ENCODE assay signal across 11 cellular contexts in genomic region chr7:75732764-75733630, GRCh38. TPM values are rescaled to one million over a fixed set of nuclear protein-coding genes. Genes with fewer than 3 reads are reported as not detected.
DNase-seq lines count a peak whose midpoint lies in the region; ATAC-seq and TF ChIP-seq lines count a peak whose summit lies in the region.
"Had no signal": no experiment of that assay in that cellular context is flagged by ENCODE, and none has a peak within 500 bp of the region (broad histone marks: within the 10 kb centered on the region; RNA-seq: fewer than 3 reads in every experiment).

No MANE protein-coding gene starts in this region.

- H3K36me3 ChIP-seq in thoracic aorta, result no peaks in the 10 kb centered on the region

- no peak overlapping the region for H3K4me3 ChIP-seq in thoracic aorta

- H3K27ac ChIP-seq in thoracic aorta, result peak overlapping the region; percentile 26 to 35

- ATAC-seq in thoracic aorta (ENCODE audit: insufficient number of reproducible peaks, low FRiP score, low read depth), result no peak
- no peak for ATAC-seq in GM18519 (IDR thresholded peaks at IDR 0.05; ENCODE audit: low FRiP score, unreplicated experiment)
- no peak for ATAC-seq in GM19467 (IDR thresholded peaks at IDR 0.05; ENCODE audit: unreplicated experiment)

- no peaks in the 10 kb centered on the region for H3K9me3 ChIP-seq in thoracic aorta

- H3K27me3 ChIP-seq in thoracic aorta (replicated peaks; ENCODE audit: insufficient read depth), result no peaks in the 10 kb centered on the region

- peaks cover 8 to 58% of the 10 kb centered on the region in 2 donors for H3K4me1 ChIP-seq in thoracic aorta (ENCODE audit: control insufficient read depth in 1 of 2, low read depth in 2 of 2)

- TF ChIP-seq CTCF in thoracic aorta (IDR thresholded peaks at IDR 0.05), result no peak

- peak; percentile 93 for DNase-seq in HCEC 1CT
- DNase-seq in amniotic stem cell (lab: John Stamatoyannopoulos, UW), result peak; percentile 52
- DNase-seq in iris pigment epithelial cell (ENCODE audit: low read depth), result peak; percentile 94
- no peak for DNase-seq in thoracic aorta (ENCODE audit: low spot score)
- no peak for DNase-seq in ecto neural progenitor cell (ENCODE audit: low spot score)
- DNase-seq in midbrain (lab: John Stamatoyannopoulos, UW), result no peak
- DNase-seq: cortex of kidney, NCI-H2029 treated with DMSO at 0.1 percent for 48 hours had no signal

RNA-seq across cellular contexts. Expression of gene HIP1, which starts 5.7 kb away (rescaled TPM):
- 10 to 100 TPM; 42.9 to 48.2 TPM for total RNA-seq in thoracic aorta

RNA-seq across cellular contexts. Expression of gene CCL26, which starts 39.0 kb away (rescaled TPM):
- total RNA-seq in thoracic aorta, result not detected
- total RNA-seq: lung microvascular endothelial cell had no signal

Comparison
In these comparisons a context has a peak if more than half of its experiments do, and no peak if none do; other contexts are left out.
1. DNase-seq: peak in HCEC 1CT (single experiment), amniotic stem cell (single experiment) and iris pigment epithelial cell (single experiment); none in thoracic aorta (single experiment), ecto neural progenitor cell (single experiment) and midbrain (single experiment).